8 cellular contexts compared by ENCODE assay signal in the genomic region with DNA sequence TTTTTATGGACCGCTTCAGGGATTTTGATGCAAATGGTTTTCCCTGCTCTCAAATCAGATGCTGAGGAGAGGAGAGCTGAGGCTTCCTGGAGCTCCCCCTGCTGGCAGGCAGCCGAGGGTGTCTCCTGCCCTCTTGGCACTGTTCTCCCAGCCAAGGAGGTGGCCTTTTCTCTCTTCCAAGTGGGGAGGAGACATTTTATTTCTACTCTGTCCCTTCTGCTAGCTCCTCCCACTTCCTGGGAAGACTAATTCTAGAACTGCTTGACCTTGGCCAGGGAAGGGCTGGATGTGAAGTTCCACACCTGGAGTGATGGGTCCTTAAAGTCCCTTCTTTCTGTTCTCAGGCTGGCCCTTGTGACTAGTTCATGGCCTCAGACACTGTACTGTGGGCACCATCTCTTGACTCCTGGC. TPM values are rescaled to one million over a fixed set of nuclear protein-coding genes. Genes with fewer than 3 reads are reported as not detected.
DNase-seq lines count a peak whose midpoint lies in the region; ATAC-seq and TF ChIP-seq lines count a peak whose summit lies in the region.

No MANE protein-coding gene starts in this region.

- no peaks in the 10 kb centered on the region for H3K27me3 ChIP-seq in kidney epithelial cell (ENCODE audit: control insufficient read depth, insufficient read depth, low read length)

- H3K4me3 ChIP-seq in kidney epithelial cell (ENCODE audit: low read depth, low read length): peak overlapping the region; percentile 23

- TF ChIP-seq CTCF in kidney epithelial cell (IDR thresholded peaks at IDR 0.05; ENCODE audit: insufficient read depth, low read length, poor library complexity, severe bottlenecking): peak; percentile 98

- ATAC-seq in HG03432 (IDR thresholded peaks at IDR 0.05; ENCODE audit: unreplicated experiment): no peak

- DNase-seq in NK-92 treated with Interleukin-12 subunit alpha and Interleukin-12 subunit beta, amount 100 ng/mL, for 24 hours (lab: John Stamatoyannopoulos, UW): peak; percentile 34
- DNase-seq in NK-92 (lab: John Stamatoyannopoulos, UW; ENCODE audit: unreplicated experiment) (no peak), NCI-H2081 treated with DMSO at 0.1 percent for 48 hours (lab: John Stamatoyannopoulos, UW) (peak; percentile 2), kidney epithelial cell (ENCODE audit: low read depth) (no peak)
- peak; percentile 73 for DNase-seq in activated CD4-positive, CD25-positive, alpha-beta regulatory T cell treated with anti-CD3 and anti-CD28 coated beads, Interleukin-2, amount 50 U/mL, for 72 hours
- peak; percentile 58 for DNase-seq in central memory CD4-positive, alpha-beta T cell
- DNase-seq in stimulated activated CD4-positive, alpha-beta T cell treated with anti-CD3 and anti-CD28 coated beads, Interleukin-15, amount 100 ng/mL, for 48 hours (ENCODE audit: low read depth in 2 of 2): peak; percentile 38 to 61

- peaks cover 2% of the 10 kb centered on the region for H3K36me3 ChIP-seq in kidney epithelial cell (ENCODE audit: control insufficient read depth, insufficient read depth, low read length)

RNA-seq across cellular contexts. Expression of gene PTPA, which starts 31.8 kb away (rescaled TPM):
- total RNA-seq in kidney epithelial cell: 156 and 167 TPM in 2 replicates

RNA-seq across cellular contexts. Expression of gene CRAT, which starts 32.4 kb away (rescaled TPM):
- 29.1 and 29.4 TPM in 2 replicates for total RNA-seq in kidney epithelial cell

RNA-seq across cellular contexts. Expression of gene IER5L, which starts 35.0 kb away (rescaled TPM):
- total RNA-seq in kidney epithelial cell: 51.8 and 60.4 TPM in 2 replicates

Comparison
In these comparisons a context has a peak if more than half of its experiments do, and no peak if none do; other contexts are left out.
1. DNase-seq: peak in NK-92 treated with Interleukin-12 subunit alpha and Interleukin-12 subunit beta, amount 100 ng/mL, for 24 hours (single experiment), NCI-H2081 treated with DMSO at 0.1 percent for 48 hours (single experiment), activated CD4-positive, CD25-positive, alpha-beta regulatory T cell treated with anti-CD3 and anti-CD28 coated beads, Interleukin-2, amount 50 U/mL, for 72 hours (single experiment), central memory CD4-positive, alpha-beta T cell (single experiment) and stimulated activated CD4-positive, alpha-beta T cell treated with anti-CD3 and anti-CD28 coated beads, Interleukin-15, amount 100 ng/mL, for 48 hours (2 of 2); none in NK-92 (single experiment) and kidney epithelial cell (single experiment).